1 cellular context compared by ENCODE assay signal in the genomic region with DNA sequence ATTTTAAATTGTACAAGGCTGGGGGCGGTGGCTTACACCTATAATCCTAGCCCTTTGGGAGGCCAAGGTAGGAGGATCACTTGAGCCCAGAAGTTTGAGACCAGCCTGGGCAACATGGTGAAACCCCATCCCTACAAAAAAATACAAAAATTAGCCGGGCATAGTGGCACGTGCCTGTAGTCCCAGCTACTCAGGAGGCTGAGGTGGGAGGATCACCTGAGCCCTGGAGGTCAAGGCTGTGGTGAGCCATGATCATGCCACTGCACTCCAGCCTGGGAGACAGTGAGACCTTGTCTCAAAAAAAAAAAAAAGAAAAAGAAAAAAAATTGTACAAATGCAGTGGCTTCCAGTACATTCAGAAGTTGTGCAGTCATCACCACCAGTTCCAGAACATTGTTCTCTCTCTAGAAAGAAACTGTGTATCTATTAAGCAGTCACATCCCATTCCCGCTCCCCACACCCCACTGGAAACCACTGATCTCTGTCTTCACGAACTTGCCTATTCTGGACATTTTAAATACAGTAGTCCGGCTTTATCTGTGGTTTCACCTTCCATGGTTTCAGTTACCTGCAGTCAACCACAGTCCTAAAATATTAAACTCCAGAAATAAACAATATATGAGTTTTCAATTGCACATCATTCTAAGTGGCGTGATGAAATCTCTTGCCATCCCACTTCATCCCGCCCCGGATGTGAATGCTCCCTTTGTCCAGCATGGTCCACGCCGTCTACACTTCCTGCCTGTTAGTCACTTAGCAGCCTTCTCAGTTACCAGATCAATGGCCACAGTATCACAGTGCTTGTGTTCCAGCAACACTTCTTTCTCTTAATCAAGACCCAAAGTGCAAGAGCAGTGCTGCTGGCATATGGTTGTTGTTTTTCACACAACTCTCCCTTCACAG.
A peak's percentile ranks its signal among the peaks of the same experiment; 100 is the strongest.
TF ChIP-seq lines count a peak whose summit lies in the region.
"Not testable (repeated sequence)": the region's sequence is repeated elsewhere in the genome, so short reads cannot be mapped to it uniquely, and the experiment has no call there.

No MANE protein-coding gene starts in this region.

TF ChIP-seq in K562, 482 proteins besides CTCF, POLR2A, EP300 and RAD21 (continued from another document):
- TF ChIP-seq, protein P1, sequence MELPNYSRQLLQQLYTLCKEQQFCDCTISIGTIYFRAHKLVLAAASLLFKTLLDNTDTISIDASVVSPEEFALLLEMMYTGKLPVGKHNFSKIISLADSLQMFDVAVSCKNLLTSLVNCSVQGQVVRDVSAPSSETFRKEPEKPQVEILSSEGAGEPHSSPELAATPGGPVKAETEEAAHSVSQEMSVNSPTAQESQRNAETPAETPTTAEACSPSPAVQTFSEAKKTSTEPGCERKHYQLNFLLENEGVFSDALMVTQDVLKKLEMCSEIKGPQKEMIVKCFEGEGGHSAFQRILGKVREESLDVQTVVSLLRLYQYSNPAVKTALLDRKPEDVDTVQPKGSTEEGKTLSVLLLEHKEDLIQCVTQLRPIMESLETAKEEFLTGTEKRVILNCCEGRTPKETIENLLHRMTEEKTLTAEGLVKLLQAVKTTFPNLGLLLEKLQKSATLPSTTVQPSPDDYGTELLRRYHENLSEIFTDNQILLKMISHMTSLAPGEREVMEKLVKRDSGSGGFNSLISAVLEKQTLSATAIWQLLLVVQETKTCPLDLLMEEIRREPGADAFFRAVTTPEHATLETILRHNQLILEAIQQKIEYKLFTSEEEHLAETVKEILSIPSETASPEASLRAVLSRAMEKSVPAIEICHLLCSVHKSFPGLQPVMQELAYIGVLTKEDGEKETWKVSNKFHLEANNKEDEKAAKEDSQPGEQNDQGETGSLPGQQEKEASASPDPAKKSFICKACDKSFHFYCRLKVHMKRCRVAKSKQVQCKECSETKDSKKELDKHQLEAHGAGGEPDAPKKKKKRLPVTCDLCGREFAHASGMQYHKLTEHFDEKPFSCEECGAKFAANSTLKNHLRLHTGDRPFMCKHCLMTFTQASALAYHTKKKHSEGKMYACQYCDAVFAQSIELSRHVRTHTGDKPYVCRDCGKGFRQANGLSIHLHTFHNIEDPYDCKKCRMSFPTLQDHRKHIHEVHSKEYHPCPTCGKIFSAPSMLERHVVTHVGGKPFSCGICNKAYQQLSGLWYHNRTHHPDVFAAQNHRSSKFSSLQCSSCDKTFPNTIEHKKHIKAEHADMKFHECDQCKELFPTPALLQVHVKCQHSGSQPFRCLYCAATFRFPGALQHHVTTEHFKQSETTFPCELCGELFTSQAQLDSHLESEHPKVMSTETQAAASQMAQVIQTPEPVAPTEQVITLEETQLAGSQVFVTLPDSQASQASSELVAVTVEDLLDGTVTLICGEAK (IDR thresholded peaks at IDR 0.05) = peak; percentile 73
- TF ChIP-seq, protein P1 (CRISPR knock-in tag; IDR thresholded peaks at IDR 0.05) = not testable (repeated sequence)
- TF ChIP-seq MEIS2 (IDR thresholded peaks at IDR 0.05; ENCODE audit: partially characterized antibody) (peak; percentile 11), ATF7 (IDR thresholded peaks at IDR 0.05) (0 out of 2 replicates have a peak, but pooled peaks have one; percentile 19), SMAD4 (CRISPR knock-in tag; conservative IDR thresholded peaks at IDR 0.05) (0 out of 2 replicates have a peak, but pooled peaks have one; percentile 41)
